1 cellular context compared by ENCODE assay signal in the genomic region with DNA sequence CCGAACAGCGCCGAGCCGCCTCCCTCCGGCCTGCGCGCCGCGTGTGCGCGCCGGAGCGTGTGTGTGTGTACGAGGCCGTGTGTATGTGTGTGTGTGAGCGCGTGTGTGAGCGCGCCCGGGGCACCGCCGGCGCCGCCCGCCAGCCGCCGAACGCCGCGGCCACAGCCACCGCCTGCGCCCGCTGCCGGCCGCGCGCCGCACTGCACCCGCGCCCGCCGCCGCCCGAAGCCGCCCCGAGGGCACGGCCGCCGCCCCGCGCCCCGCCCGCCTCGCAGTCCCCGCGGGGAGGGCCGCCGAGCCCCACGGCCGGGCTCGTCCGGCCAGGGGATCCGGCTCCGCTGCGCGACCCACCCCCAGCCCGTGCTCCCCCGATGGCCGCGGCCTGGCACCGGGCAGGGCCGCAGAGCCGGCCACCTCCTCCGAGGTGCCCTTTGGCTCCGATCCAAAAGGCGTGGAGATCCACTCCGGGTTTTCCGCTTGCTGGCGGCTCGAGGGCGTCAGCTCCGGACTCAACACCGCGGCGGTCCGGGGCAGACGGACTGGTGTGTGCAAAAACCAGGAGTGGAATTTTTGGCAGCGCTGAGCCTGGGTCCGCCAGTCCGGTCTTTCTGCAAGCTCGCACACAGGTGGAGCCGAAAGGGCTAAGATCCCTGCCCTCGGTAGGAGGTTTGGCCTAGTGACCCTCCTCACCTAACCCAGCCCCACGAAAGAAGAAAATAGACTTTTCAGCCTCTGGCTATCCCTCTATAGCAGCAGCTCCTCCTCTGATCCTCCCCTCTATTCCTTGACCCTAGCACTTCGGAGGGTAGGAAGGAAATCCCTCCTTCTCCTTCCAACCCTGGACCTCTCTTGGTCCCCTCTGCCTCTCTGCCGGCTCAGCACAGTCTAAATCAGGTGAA.
TF ChIP-seq lines count a peak whose summit lies in the region.

A gene with protein sequence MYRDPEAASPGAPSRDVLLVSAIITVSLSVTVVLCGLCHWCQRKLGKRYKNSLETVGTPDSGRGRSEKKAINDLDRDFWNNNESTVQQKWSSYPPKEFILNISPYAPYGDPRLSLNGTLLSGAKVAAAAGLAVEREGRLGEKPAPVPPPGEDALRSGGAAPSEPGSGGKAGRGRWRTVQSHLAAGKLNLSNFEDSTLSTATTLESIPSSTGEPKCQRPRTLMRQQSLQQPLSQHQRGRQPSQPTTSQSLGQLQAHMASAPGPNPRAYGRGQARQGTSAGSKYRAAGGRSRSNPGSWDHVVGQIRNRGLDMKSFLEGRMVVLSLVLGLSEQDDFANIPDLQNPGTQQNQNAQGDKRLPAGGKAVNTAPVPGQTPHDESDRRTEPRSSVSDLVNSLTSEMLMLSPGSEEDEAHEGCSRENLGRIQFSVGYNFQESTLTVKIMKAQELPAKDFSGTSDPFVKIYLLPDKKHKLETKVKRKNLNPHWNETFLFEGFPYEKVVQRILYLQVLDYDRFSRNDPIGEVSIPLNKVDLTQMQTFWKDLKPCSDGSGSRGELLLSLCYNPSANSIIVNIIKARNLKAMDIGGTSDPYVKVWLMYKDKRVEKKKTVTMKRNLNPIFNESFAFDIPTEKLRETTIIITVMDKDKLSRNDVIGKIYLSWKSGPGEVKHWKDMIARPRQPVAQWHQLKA (minus strand): TSS at position 47 of the 899 bp plus-strand sequence. CDS start 256 bp downstream, outside the sequence.

TF ChIP-seq in K562, 482 proteins besides CTCF, POLR2A, EP300 and RAD21 (continued from another document and continues in another):
- TF ChIP-seq, protein P1, sequence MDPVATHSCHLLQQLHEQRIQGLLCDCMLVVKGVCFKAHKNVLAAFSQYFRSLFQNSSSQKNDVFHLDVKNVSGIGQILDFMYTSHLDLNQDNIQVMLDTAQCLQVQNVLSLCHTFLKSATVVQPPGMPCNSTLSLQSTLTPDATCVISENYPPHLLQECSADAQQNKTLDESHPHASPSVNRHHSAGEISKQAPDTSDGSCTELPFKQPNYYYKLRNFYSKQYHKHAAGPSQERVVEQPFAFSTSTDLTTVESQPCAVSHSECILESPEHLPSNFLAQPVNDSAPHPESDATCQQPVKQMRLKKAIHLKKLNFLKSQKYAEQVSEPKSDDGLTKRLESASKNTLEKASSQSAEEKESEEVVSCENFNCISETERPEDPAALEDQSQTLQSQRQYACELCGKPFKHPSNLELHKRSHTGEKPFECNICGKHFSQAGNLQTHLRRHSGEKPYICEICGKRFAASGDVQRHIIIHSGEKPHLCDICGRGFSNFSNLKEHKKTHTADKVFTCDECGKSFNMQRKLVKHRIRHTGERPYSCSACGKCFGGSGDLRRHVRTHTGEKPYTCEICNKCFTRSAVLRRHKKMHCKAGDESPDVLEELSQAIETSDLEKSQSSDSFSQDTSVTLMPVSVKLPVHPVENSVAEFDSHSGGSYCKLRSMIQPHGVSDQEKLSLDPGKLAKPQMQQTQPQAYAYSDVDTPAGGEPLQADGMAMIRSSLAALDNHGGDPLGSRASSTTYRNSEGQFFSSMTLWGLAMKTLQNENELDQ (CRISPR knock-in tag; IDR thresholded peaks at IDR 0.05; ENCODE audit: borderline replicate concordance): no peak
- TF ChIP-seq BRD4 (IDR thresholded peaks at IDR 0.05) (no peak), ZNF174 (CRISPR knock-in tag; IDR thresholded peaks at IDR 0.05) (no peak), FOXK2 (conservative IDR thresholded peaks at IDR 0.05 in 1 of 2, IDR thresholded peaks at IDR 0.05 in 1 of 2; ENCODE audit: low read depth in 2 of 2) (no peak), NR2C2 (CRISPR knock-in tag; IDR thresholded peaks at IDR 0.05) (0 out of 2 replicates have a peak, but pooled peaks have one; percentile 27), NR2C2 (tag; IDR thresholded peaks at IDR 0.05) (no peak), PRPF4 (IDR thresholded peaks at IDR 0.05; ENCODE audit: insufficient read depth, low read depth, low read length, poor library complexity, severe bottlenecking) (no peak), PHTF2 (CRISPR knock-in tag; IDR thresholded peaks at IDR 0.05) (no peak), ZNF217 (CRISPR knock-in tag; IDR thresholded peaks at IDR 0.05) (no peak), HOXB6 (CRISPR knock-in tag; IDR thresholded peaks at IDR 0.05; ENCODE audit: borderline replicate concordance) (no peak), BDP1 (IDR thresholded peaks at IDR 0.05; ENCODE audit: insufficient read depth, insufficient read length) (no peak), KDM5B (IDR thresholded peaks at IDR 0.05; ENCODE audit: insufficient replicate concordance, low read depth, low read length) (no peak), PCBP2 (IDR thresholded peaks at IDR 0.05; ENCODE audit: low read depth, low read length, poor library complexity, severe bottlenecking) (no peak), MAZ (CRISPR knock-in tag; conservative IDR thresholded peaks at IDR 0.05 in 1 of 2, IDR thresholded peaks at IDR 0.05 in 1 of 2) (peak; percentile 98 to 99), SIX5 (IDR thresholded peaks at IDR 0.05; ENCODE audit: borderline replicate concordance in 1 of 2, insufficient read depth in 1 of 2, low read depth in 1 of 2, low read length in 2 of 2) (no peak), ZNF134 (CRISPR knock-in tag; conservative IDR thresholded peaks at IDR 0.05) (no peak)
- TF ChIP-seq, protein P2, sequence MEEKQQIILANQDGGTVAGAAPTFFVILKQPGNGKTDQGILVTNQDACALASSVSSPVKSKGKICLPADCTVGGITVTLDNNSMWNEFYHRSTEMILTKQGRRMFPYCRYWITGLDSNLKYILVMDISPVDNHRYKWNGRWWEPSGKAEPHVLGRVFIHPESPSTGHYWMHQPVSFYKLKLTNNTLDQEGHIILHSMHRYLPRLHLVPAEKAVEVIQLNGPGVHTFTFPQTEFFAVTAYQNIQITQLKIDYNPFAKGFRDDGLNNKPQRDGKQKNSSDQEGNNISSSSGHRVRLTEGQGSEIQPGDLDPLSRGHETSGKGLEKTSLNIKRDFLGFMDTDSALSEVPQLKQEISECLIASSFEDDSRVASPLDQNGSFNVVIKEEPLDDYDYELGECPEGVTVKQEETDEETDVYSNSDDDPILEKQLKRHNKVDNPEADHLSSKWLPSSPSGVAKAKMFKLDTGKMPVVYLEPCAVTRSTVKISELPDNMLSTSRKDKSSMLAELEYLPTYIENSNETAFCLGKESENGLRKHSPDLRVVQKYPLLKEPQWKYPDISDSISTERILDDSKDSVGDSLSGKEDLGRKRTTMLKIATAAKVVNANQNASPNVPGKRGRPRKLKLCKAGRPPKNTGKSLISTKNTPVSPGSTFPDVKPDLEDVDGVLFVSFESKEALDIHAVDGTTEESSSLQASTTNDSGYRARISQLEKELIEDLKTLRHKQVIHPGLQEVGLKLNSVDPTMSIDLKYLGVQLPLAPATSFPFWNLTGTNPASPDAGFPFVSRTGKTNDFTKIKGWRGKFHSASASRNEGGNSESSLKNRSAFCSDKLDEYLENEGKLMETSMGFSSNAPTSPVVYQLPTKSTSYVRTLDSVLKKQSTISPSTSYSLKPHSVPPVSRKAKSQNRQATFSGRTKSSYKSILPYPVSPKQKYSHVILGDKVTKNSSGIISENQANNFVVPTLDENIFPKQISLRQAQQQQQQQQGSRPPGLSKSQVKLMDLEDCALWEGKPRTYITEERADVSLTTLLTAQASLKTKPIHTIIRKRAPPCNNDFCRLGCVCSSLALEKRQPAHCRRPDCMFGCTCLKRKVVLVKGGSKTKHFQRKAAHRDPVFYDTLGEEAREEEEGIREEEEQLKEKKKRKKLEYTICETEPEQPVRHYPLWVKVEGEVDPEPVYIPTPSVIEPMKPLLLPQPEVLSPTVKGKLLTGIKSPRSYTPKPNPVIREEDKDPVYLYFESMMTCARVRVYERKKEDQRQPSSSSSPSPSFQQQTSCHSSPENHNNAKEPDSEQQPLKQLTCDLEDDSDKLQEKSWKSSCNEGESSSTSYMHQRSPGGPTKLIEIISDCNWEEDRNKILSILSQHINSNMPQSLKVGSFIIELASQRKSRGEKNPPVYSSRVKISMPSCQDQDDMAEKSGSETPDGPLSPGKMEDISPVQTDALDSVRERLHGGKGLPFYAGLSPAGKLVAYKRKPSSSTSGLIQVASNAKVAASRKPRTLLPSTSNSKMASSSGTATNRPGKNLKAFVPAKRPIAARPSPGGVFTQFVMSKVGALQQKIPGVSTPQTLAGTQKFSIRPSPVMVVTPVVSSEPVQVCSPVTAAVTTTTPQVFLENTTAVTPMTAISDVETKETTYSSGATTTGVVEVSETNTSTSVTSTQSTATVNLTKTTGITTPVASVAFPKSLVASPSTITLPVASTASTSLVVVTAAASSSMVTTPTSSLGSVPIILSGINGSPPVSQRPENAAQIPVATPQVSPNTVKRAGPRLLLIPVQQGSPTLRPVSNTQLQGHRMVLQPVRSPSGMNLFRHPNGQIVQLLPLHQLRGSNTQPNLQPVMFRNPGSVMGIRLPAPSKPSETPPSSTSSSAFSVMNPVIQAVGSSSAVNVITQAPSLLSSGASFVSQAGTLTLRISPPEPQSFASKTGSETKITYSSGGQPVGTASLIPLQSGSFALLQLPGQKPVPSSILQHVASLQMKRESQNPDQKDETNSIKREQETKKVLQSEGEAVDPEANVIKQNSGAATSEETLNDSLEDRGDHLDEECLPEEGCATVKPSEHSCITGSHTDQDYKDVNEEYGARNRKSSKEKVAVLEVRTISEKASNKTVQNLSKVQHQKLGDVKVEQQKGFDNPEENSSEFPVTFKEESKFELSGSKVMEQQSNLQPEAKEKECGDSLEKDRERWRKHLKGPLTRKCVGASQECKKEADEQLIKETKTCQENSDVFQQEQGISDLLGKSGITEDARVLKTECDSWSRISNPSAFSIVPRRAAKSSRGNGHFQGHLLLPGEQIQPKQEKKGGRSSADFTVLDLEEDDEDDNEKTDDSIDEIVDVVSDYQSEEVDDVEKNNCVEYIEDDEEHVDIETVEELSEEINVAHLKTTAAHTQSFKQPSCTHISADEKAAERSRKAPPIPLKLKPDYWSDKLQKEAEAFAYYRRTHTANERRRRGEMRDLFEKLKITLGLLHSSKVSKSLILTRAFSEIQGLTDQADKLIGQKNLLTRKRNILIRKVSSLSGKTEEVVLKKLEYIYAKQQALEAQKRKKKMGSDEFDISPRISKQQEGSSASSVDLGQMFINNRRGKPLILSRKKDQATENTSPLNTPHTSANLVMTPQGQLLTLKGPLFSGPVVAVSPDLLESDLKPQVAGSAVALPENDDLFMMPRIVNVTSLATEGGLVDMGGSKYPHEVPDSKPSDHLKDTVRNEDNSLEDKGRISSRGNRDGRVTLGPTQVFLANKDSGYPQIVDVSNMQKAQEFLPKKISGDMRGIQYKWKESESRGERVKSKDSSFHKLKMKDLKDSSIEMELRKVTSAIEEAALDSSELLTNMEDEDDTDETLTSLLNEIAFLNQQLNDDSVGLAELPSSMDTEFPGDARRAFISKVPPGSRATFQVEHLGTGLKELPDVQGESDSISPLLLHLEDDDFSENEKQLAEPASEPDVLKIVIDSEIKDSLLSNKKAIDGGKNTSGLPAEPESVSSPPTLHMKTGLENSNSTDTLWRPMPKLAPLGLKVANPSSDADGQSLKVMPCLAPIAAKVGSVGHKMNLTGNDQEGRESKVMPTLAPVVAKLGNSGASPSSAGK (IDR thresholded peaks at IDR 0.05): no peak
- TF ChIP-seq, protein P3, sequence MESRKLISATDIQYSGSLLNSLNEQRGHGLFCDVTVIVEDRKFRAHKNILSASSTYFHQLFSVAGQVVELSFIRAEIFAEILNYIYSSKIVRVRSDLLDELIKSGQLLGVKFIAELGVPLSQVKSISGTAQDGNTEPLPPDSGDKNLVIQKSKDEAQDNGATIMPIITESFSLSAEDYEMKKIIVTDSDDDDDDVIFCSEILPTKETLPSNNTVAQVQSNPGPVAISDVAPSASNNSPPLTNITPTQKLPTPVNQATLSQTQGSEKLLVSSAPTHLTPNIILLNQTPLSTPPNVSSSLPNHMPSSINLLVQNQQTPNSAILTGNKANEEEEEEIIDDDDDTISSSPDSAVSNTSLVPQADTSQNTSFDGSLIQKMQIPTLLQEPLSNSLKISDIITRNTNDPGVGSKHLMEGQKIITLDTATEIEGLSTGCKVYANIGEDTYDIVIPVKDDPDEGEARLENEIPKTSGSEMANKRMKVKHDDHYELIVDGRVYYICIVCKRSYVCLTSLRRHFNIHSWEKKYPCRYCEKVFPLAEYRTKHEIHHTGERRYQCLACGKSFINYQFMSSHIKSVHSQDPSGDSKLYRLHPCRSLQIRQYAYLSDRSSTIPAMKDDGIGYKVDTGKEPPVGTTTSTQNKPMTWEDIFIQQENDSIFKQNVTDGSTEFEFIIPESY (CRISPR knock-in tag; IDR thresholded peaks at IDR 0.05): no peak
- TF ChIP-seq, protein P4, sequence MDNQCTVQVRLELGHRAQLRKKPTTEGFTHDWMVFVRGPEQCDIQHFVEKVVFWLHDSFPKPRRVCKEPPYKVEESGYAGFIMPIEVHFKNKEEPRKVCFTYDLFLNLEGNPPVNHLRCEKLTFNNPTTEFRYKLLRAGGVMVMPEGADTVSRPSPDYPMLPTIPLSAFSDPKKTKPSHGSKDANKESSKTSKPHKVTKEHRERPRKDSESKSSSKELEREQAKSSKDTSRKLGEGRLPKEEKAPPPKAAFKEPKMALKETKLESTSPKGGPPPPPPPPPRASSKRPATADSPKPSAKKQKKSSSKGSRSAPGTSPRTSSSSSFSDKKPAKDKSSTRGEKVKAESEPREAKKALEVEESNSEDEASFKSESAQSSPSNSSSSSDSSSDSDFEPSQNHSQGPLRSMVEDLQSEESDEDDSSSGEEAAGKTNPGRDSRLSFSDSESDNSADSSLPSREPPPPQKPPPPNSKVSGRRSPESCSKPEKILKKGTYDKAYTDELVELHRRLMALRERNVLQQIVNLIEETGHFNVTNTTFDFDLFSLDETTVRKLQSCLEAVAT (IDR thresholded peaks at IDR 0.05): no peak
- TF ChIP-seq, protein P5, sequence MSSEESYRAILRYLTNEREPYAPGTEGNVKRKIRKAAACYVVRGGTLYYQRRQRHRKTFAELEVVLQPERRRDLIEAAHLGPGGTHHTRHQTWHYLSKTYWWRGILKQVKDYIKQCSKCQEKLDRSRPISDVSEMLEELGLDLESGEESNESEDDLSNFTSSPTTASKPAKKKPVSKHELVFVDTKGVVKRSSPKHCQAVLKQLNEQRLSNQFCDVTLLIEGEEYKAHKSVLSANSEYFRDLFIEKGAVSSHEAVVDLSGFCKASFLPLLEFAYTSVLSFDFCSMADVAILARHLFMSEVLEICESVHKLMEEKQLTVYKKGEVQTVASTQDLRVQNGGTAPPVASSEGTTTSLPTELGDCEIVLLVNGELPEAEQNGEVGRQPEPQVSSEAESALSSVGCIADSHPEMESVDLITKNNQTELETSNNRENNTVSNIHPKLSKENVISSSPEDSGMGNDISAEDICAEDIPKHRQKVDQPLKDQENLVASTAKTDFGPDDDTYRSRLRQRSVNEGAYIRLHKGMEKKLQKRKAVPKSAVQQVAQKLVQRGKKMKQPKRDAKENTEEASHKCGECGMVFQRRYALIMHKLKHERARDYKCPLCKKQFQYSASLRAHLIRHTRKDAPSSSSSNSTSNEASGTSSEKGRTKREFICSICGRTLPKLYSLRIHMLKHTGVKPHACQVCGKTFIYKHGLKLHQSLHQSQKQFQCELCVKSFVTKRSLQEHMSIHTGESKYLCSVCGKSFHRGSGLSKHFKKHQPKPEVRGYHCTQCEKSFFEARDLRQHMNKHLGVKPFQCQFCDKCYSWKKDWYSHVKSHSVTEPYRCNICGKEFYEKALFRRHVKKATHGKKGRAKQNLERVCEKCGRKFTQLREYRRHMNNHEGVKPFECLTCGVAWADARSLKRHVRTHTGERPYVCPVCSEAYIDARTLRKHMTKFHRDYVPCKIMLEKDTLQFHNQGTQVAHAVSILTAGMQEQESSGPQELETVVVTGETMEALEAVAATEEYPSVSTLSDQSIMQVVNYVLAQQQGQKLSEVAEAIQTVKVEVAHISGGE (CRISPR knock-in tag; IDR thresholded peaks at IDR 0.05): 0 out of 6 replicates have a peak, but pooled peaks of 1 of the 3 experiments have one; percentile 31
